8 cellular contexts compared by ENCODE assay signal in the genomic region with DNA sequence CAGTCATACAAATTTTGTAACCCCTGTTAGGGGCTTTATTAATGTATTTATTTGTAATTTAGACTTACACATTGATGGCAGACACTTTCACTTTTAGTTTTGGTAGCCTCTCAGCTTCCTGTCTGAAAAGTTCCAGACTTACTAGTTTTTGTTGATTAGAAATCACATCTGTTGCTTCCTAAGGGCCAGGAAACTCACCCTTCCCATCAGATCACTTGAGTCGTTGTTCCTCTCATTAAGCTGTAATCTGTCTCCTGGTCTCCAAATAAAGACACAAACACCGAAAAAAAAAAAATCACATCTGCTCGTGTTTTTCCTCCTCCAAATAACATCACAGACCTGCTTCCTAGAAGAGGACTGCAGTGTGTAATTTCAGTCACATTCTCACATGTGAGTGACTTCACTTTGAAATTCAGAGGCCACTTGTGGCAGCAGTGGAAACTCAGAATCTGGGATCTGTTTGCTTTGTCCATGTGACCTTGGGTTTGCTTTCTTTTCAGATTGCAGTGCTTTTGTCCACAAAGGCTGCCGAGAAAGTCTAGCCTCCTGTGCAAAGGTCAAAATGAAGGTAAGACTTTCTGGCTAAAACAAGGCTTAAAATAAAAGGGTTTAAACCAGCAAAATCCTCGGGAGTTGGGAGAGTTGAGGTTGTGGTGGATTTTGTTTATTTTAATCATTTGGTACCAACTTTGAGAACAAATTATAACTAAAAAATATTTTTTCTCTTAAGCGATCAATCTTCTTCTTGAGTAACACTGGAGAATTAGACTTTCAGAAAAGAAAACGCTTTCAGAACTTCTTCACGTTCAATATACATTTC.
DNase-seq lines count a peak whose midpoint lies in the region; ATAC-seq and FAIRE-seq lines count a peak whose summit lies in the region.

No MANE protein-coding gene starts in this region.

- peak overlapping the region; percentile 6 for H3K9ac ChIP-seq in mucosa of stomach (ENCODE audit: low read length)

- H3K36me3 Mint-ChIP-seq in dendritic cell treated with granulocyte-macrophage colony-stimulating factor and Interleukin-4, amounts not matched to agents 40 ng/mL and 50 ng/mL, for 4 days (ENCODE audit: low read depth), result peaks cover 77% of the 10 kb centered on the region

- H3K36me3 ChIP-seq in mucosa of stomach (ENCODE audit: control insufficient read depth, insufficient read depth, low read length), result peaks cover 6% of the 10 kb centered on the region

- no peak for FAIRE-seq in urothelium cell line (lab: Jason Lieb, UNC)

- no peaks in the 10 kb centered on the region for H3K9me3 Mint-ChIP-seq in dendritic cell treated with granulocyte-macrophage colony-stimulating factor and Interleukin-4, amounts not matched to agents 40 ng/mL and 50 ng/mL, for 4 days

- ATAC-seq in GM19395 (IDR thresholded peaks at IDR 0.05; ENCODE audit: unreplicated experiment) (peak; percentile 23), HG02970 (IDR thresholded peaks at IDR 0.05; ENCODE audit: low FRiP score, unreplicated experiment) (no peak)

- no peaks in the 10 kb centered on the region for H3K27me3 Mint-ChIP-seq in dendritic cell treated with granulocyte-macrophage colony-stimulating factor and Interleukin-4, amounts not matched to agents 40 ng/mL and 50 ng/mL, for 4 days

- intact Hi-C loops in dendritic cell treated with granulocyte-macrophage colony-stimulating factor and Interleukin-4, amounts not matched to agents 40 ng/mL and 50 ng/mL, for 4 days (cut with micrococcal nuclease), result no loop called here

- peak overlapping the region; percentile 92 for H3K27ac Mint-ChIP-seq in dendritic cell treated with granulocyte-macrophage colony-stimulating factor and Interleukin-4, amounts not matched to agents 40 ng/mL and 50 ng/mL, for 4 days

- peaks cover 49% of the 10 kb centered on the region for H3K4me1 ChIP-seq in mucosa of stomach (ENCODE audit: control insufficient read depth, insufficient read depth, low read length)

- peaks cover 36% of the 10 kb centered on the region for H3K4me1 Mint-ChIP-seq in dendritic cell treated with granulocyte-macrophage colony-stimulating factor and Interleukin-4, amounts not matched to agents 40 ng/mL and 50 ng/mL, for 4 days (ENCODE audit: low read depth)

- DNase-seq in AG08395 (ENCODE audit: low spot score), result peak; percentile 31
- peak; percentile 21 for DNase-seq in MV-4-11 (lab: John Stamatoyannopoulos, UW)
- no peak for DNase-seq in DMS153 treated with DMSO at 0.1 percent for 48 hours (lab: John Stamatoyannopoulos, UW; ENCODE audit: unreplicated experiment)
- no peak for DNase-seq in urothelium cell line (ENCODE audit: low spot score)

- no peaks in the 10 kb centered on the region for H3K9me3 ChIP-seq in mucosa of stomach (ENCODE audit: control insufficient read depth, low read length)

- peak overlapping the region; percentile 71 for H3K4me3 Mint-ChIP-seq in dendritic cell treated with granulocyte-macrophage colony-stimulating factor and Interleukin-4, amounts not matched to agents 40 ng/mL and 50 ng/mL, for 4 days

- no peak overlapping the region for H3K4me3 ChIP-seq in mucosa of stomach (ENCODE audit: low read length)

- no peaks in the 10 kb centered on the region for H3K27me3 ChIP-seq in mucosa of stomach (ENCODE audit: control insufficient read depth, insufficient read depth, low read length)

Comparison
In these comparisons a context has a peak if more than half of its experiments do, and no peak if none do; other contexts are left out.
1. DNase-seq: peak in AG08395 (single experiment) and MV-4-11 (single experiment); none in DMS153 treated with DMSO at 0.1 percent for 48 hours (single experiment) and urothelium cell line (single experiment).